Comparison of ENCODE assay signal across 20 cellular contexts in the genomic region with DNA sequence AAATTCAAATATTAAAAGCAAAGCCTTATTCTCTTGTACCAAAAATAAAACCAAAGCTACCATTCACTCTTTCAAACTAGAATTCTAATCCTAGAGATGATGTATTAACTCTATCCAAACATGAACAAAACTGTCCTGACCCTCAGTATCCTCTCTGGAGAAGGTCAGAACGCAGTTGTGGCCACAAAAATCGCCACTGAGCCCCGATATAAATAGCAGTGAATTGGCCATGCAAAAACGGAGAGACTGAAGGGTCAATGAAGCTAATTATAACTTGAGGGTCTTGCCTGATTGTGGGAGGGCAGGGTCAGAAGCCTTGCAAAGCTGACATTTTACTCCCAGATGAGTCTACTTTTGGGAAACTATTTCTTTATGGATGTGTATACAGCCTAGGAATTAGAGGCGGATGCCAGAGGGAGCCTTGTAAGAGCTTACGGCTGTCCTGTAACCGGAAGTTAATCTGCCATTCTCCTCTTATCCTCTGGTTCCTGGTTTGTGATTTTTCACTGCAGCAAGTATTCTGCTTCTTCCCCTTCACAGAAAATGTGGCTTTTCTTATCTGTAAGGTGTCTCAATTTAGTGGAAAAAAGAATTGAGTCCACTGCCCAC. TPM values are rescaled to one million over a fixed set of nuclear protein-coding genes. Genes with fewer than 3 reads are reported as not detected.
A peak's percentile ranks its signal among the peaks of the same experiment; 100 is the strongest.
DNase-seq lines count a peak whose midpoint lies in the region; FAIRE-seq and TF ChIP-seq lines count a peak whose summit lies in the region.
"Had no signal": no experiment of that assay in that cellular context is flagged by ENCODE, and none has a peak within 500 bp of the region (broad histone marks: within the 10 kb centered on the region; RNA-seq: fewer than 3 reads in every experiment).

No MANE protein-coding gene starts in this region.

- H3K27me3 ChIP-seq in astrocyte (ENCODE audit: insufficient read depth, low read length), result no peaks in the 10 kb centered on the region
- H3K27me3 ChIP-seq in left ventricle myocardium inferior (ENCODE audit: low read depth), result no peaks in the 10 kb centered on the region
- H3K27me3 ChIP-seq in skeletal muscle satellite cell (ENCODE audit: control insufficient read depth, insufficient read depth, low read length), result no peaks in the 10 kb centered on the region
- H3K27me3 ChIP-seq: left lung, ovary had no signal

- no peak overlapping the region for H3K27ac Mint-ChIP-seq in astrocyte (ENCODE audit: unreplicated experiment)
- H3K27ac Mint-ChIP-seq in activated T-helper 1 cell treated with anti-CD3 and anti-CD28 coated beads, Interleukin-12 subunit alpha, Interleukin-12 subunit beta, Interleukin-2, Interleukin-4 antibody, amounts not matched to agents 30 ng/mL and 10 ng/mL and 1 ng/mL, durations not matched to agents 14 hours and 24 hours and 36 hours, result no peak overlapping the region
- H3K27ac Mint-ChIP-seq: activated T-helper 17 cell treated with anti-CD3 and anti-CD28 coated beads, Interleukin-2, amount 50 U/mL, for 72 hours had no signal

- no peak overlapping the region for H3K4me3 Mint-ChIP-seq in astrocyte (ENCODE audit: unreplicated experiment)
- H3K4me3 Mint-ChIP-seq in activated T-helper 1 cell treated with anti-CD3 and anti-CD28 coated beads, Interleukin-12 subunit alpha, Interleukin-12 subunit beta, Interleukin-2, Interleukin-4 antibody, amounts not matched to agents 30 ng/mL and 10 ng/mL and 1 ng/mL, durations not matched to agents 14 hours and 24 hours and 36 hours, result no peak overlapping the region
- H3K4me3 Mint-ChIP-seq: activated T-helper 17 cell treated with anti-CD3 and anti-CD28 coated beads, Interleukin-2, amount 50 U/mL, for 72 hours had no signal

- TF ChIP-seq CTCF in astrocyte (IDR thresholded peaks at IDR 0.05; ENCODE audit: insufficient read depth, low read depth, low read length), result no peak
- TF ChIP-seq CTCF in left ventricle myocardium inferior (IDR thresholded peaks at IDR 0.05; ENCODE audit: borderline replicate concordance), result no peak
- TF ChIP-seq CTCF in OCI-LY7 (conservative IDR thresholded peaks at IDR 0.05; ENCODE audit: low read length), result no peak

- H3K4me3 ChIP-seq in astrocyte (ENCODE audit: insufficient read depth, low read depth, low read length), result no peak overlapping the region
- peak overlapping the region; percentile 40 for H3K4me3 ChIP-seq in left ventricle myocardium inferior
- no peak overlapping the region for H3K4me3 ChIP-seq in skeletal muscle satellite cell (ENCODE audit: low read length)
- no peak overlapping the region for H3K4me3 ChIP-seq in OCI-LY7 (ENCODE audit: low read depth, low read length, poor library complexity, severe bottlenecking)
- H3K4me3 ChIP-seq: left lung, ovary, skin epidermis, thoracic aorta had no signal

- H3K4me2 ChIP-seq in astrocyte (ENCODE audit: low read length) (peak overlapping the region; percentile 9), skeletal muscle satellite cell (ENCODE audit: low read length) (peak overlapping the region; percentile 38), OCI-LY7 (ENCODE audit: low read length) (no peak overlapping the region)
- H3K4me2 ChIP-seq: KMS-11 had no signal

- H3K27me3 Mint-ChIP-seq in astrocyte (ENCODE audit: low read depth, unreplicated experiment), result no peaks in the 10 kb centered on the region
- peaks cover 17% of the 10 kb centered on the region for H3K27me3 Mint-ChIP-seq in activated T-helper 1 cell treated with anti-CD3 and anti-CD28 coated beads, Interleukin-12 subunit alpha, Interleukin-12 subunit beta, Interleukin-2, Interleukin-4 antibody, amounts not matched to agents 30 ng/mL and 10 ng/mL and 1 ng/mL, durations not matched to agents 14 hours and 24 hours and 36 hours (ENCODE audit: insufficient read depth)

- peak; percentile 47 for FAIRE-seq in astrocyte (lab: Jason Lieb, UNC)

- no peaks in the 10 kb centered on the region for H3K36me3 Mint-ChIP-seq in astrocyte (ENCODE audit: low read depth, unreplicated experiment)
- H3K36me3 Mint-ChIP-seq in activated T-helper 1 cell treated with anti-CD3 and anti-CD28 coated beads, Interleukin-12 subunit alpha, Interleukin-12 subunit beta, Interleukin-2, Interleukin-4 antibody, amounts not matched to agents 30 ng/mL and 10 ng/mL and 1 ng/mL, durations not matched to agents 14 hours and 24 hours and 36 hours (ENCODE audit: low read depth), result no peaks in the 10 kb centered on the region

- H3K4me1 ChIP-seq in astrocyte (ENCODE audit: insufficient read depth, low read length) (no peaks in the 10 kb centered on the region), left ventricle myocardium inferior (peaks cover 13% of the 10 kb centered on the region), skeletal muscle satellite cell (ENCODE audit: control insufficient read depth, insufficient read depth, low read length) (no peaks in the 10 kb centered on the region), OCI-LY7 (ENCODE audit: insufficient read depth, low read length, poor library complexity, severe bottlenecking) (no peaks in the 10 kb centered on the region)
- H3K4me1 ChIP-seq: left lung had no signal

- H4K20me1 ChIP-seq in astrocyte (ENCODE audit: insufficient read depth, low read length) (no peaks in the 10 kb centered on the region), OCI-LY7 (ENCODE audit: insufficient read depth, low read length) (no peaks in the 10 kb centered on the region)

- no peaks in the 10 kb centered on the region for H3K4me1 Mint-ChIP-seq in astrocyte (ENCODE audit: low read depth, unreplicated experiment)
- H3K4me1 Mint-ChIP-seq in activated T-helper 1 cell treated with anti-CD3 and anti-CD28 coated beads, Interleukin-12 subunit alpha, Interleukin-12 subunit beta, Interleukin-2, Interleukin-4 antibody, amounts not matched to agents 30 ng/mL and 10 ng/mL and 1 ng/mL, durations not matched to agents 14 hours and 24 hours and 36 hours (ENCODE audit: low read depth), result no peaks in the 10 kb centered on the region
- H3K4me1 Mint-ChIP-seq: activated T-helper 17 cell treated with anti-CD3 and anti-CD28 coated beads, Interleukin-2, amount 50 U/mL, for 72 hours had no signal

- no peaks in the 10 kb centered on the region for H3K36me3 ChIP-seq in astrocyte (ENCODE audit: insufficient read depth, low read length)
- H3K36me3 ChIP-seq in left ventricle myocardium inferior, result no peaks in the 10 kb centered on the region
- no peaks in the 10 kb centered on the region for H3K36me3 ChIP-seq in skeletal muscle satellite cell (ENCODE audit: insufficient read depth, low read length)
- H3K36me3 ChIP-seq in OCI-LY7 (ENCODE audit: insufficient read depth, low read length), result no peaks in the 10 kb centered on the region
- H3K36me3 ChIP-seq: left lung, ovary, thoracic aorta had no signal

- CTCF ChIA-PET in OCI-LY7 (lab: Charles Lee; ENCODE audit: unreplicated experiment), result no interaction called here

- H3K9me3 Mint-ChIP-seq in astrocyte (ENCODE audit: unreplicated experiment), result no peaks in the 10 kb centered on the region
- no peaks in the 10 kb centered on the region for H3K9me3 Mint-ChIP-seq in activated T-helper 1 cell treated with anti-CD3 and anti-CD28 coated beads, Interleukin-12 subunit alpha, Interleukin-12 subunit beta, Interleukin-2, Interleukin-4 antibody, amounts not matched to agents 30 ng/mL and 10 ng/mL and 1 ng/mL, durations not matched to agents 14 hours and 24 hours and 36 hours
- H3K9me3 Mint-ChIP-seq: activated T-helper 17 cell treated with anti-CD3 and anti-CD28 coated beads, Interleukin-2, amount 50 U/mL, for 72 hours had no signal

- H3K79me2 ChIP-seq in astrocyte (ENCODE audit: insufficient read depth, low read length) (no peaks in the 10 kb centered on the region), OCI-LY7 (ENCODE audit: insufficient read depth, low read depth, low read length) (no peaks in the 10 kb centered on the region)

- intact Hi-C loops in left ventricle myocardium inferior (cut with micrococcal nuclease) (no loop called here), OCI-LY7 (cut with micrococcal nuclease; ENCODE audit: unreplicated experiment) (no loop called here)
- intact Hi-C loops in activated T-helper 1 cell treated with anti-CD3 and anti-CD28 coated beads, Interleukin-12 subunit alpha, Interleukin-12 subunit beta, Interleukin-2, Interleukin-4 antibody, amounts not matched to agents 30 ng/mL and 10 ng/mL and 1 ng/mL, durations not matched to agents 14 hours and 24 hours and 36 hours (cut with micrococcal nuclease), result loop anchor here (10.0 kb wide), 1 partner anchor 196 kb away; no protein-coding TSS in a partner anchor

- H3K9ac ChIP-seq in astrocyte (ENCODE audit: low read length) (no peak overlapping the region), skeletal muscle satellite cell (ENCODE audit: low read depth, low read length) (no peak overlapping the region)
- H3K9ac ChIP-seq: KMS-11 had no signal

- H3K27ac ChIP-seq in astrocyte (ENCODE audit: low read depth, low read length) (no peak overlapping the region), left ventricle myocardium inferior (replicated peaks) (peak overlapping the region; percentile 37), OCI-LY7 (ENCODE audit: low read depth, low read length, poor library complexity, severe bottlenecking) (no peak overlapping the region)
- H3K27ac ChIP-seq: KMS-11, left lung, ovary, skin epidermis, thoracic aorta had no signal

- POLR2A ChIA-PET in OCI-LY7 (lab: Charles Lee), result interaction anchor here (1.0 kb wide), 1 partner anchor 42 kb away, joined by 3 read pairs; no protein-coding TSS in a partner anchor

- H3K9me3 ChIP-seq in astrocyte (ENCODE audit: insufficient read depth, low read depth, low read length) (no peaks in the 10 kb centered on the region), left ventricle myocardium inferior (replicated peaks) (no peaks in the 10 kb centered on the region), skeletal muscle satellite cell (replicated peaks; ENCODE audit: low read length) (no peaks in the 10 kb centered on the region), OCI-LY7 (ENCODE audit: low read length) (no peaks in the 10 kb centered on the region)
- H3K9me3 ChIP-seq: left lung, ovary, thoracic aorta had no signal

- H3K9me2 ChIP-seq in OCI-LY7 (ENCODE audit: insufficient read depth, low read length), result no peaks in the 10 kb centered on the region

- H2AFZ ChIP-seq in astrocyte (ENCODE audit: low read depth, low read length) (peak overlapping the region; percentile 48), OCI-LY7 (ENCODE audit: low read length) (no peak overlapping the region)

- peak; percentile 46 for DNase-seq in NCI-H2227 treated with DMSO at 0.1 percent for 48 hours (lab: John Stamatoyannopoulos, UW)
- peak; percentile 23 for DNase-seq in astrocyte (ENCODE audit: low read depth)
- no peak for DNase-seq in left ventricle myocardium inferior
- no peak for DNase-seq in activated T-helper 1 cell treated with anti-CD3 and anti-CD28 coated beads, Interleukin-12 subunit alpha, Interleukin-12 subunit beta, Interleukin-2, Interleukin-4 antibody, amounts not matched to agents 30 ng/mL and 10 ng/mL and 1 ng/mL, durations not matched to agents 14 hours and 24 hours and 36 hours (ENCODE audit: low spot score)
- no peak for DNase-seq in OCI-LY7 (ENCODE audit: low spot score)
- DNase-seq in SK-N-DZ (ENCODE audit: low spot score), result no peak
- DNase-seq: activated CD8-positive, alpha-beta memory T cell treated with anti-CD3 and anti-CD28 coated beads for 24 hours; central memory CD4-positive, alpha-beta T cell; DMS 273 treated with DMSO at 0.1 percent for 48 hours; effector memory CD4-positive, alpha-beta T cell; left lung; NCI-H1417; NCI-H2171 treated with DMSO at 0.1 percent for 48 hours; ovary had no signal

- no TSS peak for BruUV-seq in OCI-LY7 (replicated peaks; lab: Mats Ljungman, UMichigan)

RNA-seq across cellular contexts. Expression of a gene that starts 28.1 kb away (rescaled TPM):
- total RNA-seq in astrocyte (1.9 and 2.8 TPM in 2 replicates), left ventricle myocardium inferior (93.9 TPM), OCI-LY7 (2022) (0.10 TPM in 1 of 2 replicates, not detected in the other)
- total RNA-seq in skeletal muscle satellite cell (2012; rRNA removed), result 19.8 and 32.8 TPM in 2 replicates
- not detected in 2 replicates for total RNA-seq in activated T-helper 1 cell treated with anti-CD3 and anti-CD28 coated beads, Interleukin-12 subunit alpha, Interleukin-12 subunit beta, Interleukin-2, Interleukin-4 antibody, amounts not matched to agents 30 ng/mL and 10 ng/mL and 1 ng/mL, durations not matched to agents 14 hours and 24 hours and 36 hours
- not detected in 2 replicates for total RNA-seq in OCI-LY7 (2014; rRNA removed; shearing (Covaris generic))
- polyA plus RNA-seq in SK-N-DZ (2014; cell fraction: cytosol; rRNA removed), result not detected in 2 replicates
- polyA plus RNA-seq in SK-N-DZ (2014; cell fraction: nucleus; rRNA removed), result not detected in 2 replicates
- total RNA-seq: T-helper 1 cell treated with Interleukin-12 subunit alpha and Interleukin-12 subunit beta and Interleukin-4 antibody, amounts not matched to agents 30 ng/mL and 1 ng/mL, for 36 hours had no signal

Comparison
In these comparisons a context has a peak if more than half of its experiments do, and no peak if none do; other contexts are left out.
1. DNase-seq: peak in NCI-H2227 treated with DMSO at 0.1 percent for 48 hours (single experiment) and astrocyte (single experiment); none in left ventricle myocardium inferior (single experiment), activated T-helper 1 cell treated with anti-CD3 and anti-CD28 coated beads, Interleukin-12 subunit alpha, Interleukin-12 subunit beta, Interleukin-2, Interleukin-4 antibody, amounts not matched to agents 30 ng/mL and 10 ng/mL and 1 ng/mL, durations not matched to agents 14 hours and 24 hours and 36 hours (single experiment), OCI-LY7 (single experiment) and SK-N-DZ (single experiment).
2. RNA of a gene that starts 28.1 kb away (total RNA-seq): 93.9 TPM in left ventricle myocardium inferior (single experiment); 1.9 to 2.8 TPM in astrocyte, 0.10 TPM in OCI-LY7 and not detected in activated T-helper 1 cell treated with anti-CD3 and anti-CD28 coated beads, Interleukin-12 subunit alpha, Interleukin-12 subunit beta, Interleukin-2, Interleukin-4 antibody, amounts not matched to agents 30 ng/mL and 10 ng/mL and 1 ng/mL, durations not matched to agents 14 hours and 24 hours and 36 hours; every median in the first group is over 10 times any median in the second.